8 cellular contexts compared by ENCODE assay signal in genomic region chr9:26946753-26947727, GRCh38. TPM values are rescaled to one million over a fixed set of nuclear protein-coding genes. Genes with fewer than 3 reads are reported as not detected.
DNase-seq lines count a peak whose midpoint lies in the region; ATAC-seq and TF ChIP-seq lines count a peak whose summit lies in the region.

PLAA (minus strand) TSS chr9:26947242; CDS start chr9:26947045, 197 bp downstream.

- ATAC-seq in HG02763 (IDR thresholded peaks at IDR 0.05; ENCODE audit: unreplicated experiment) (peak; percentile 100), T-helper 17 cell (peak; percentile 96)

- intact Hi-C loops in uterus (cut with DNase I; ENCODE audit: low total_unique reads): no loop called here

- peaks cover 30% of the 10 kb centered on the region for H3K4me1 Mint-ChIP-seq in T-helper 17 cell

- H3K36me3 ChIP-seq in right atrium auricular region (no peaks in the 10 kb centered on the region), uterus (no peaks in the 10 kb centered on the region)

- H3K27me3 ChIP-seq in right atrium auricular region (no peaks in the 10 kb centered on the region), uterus (no peaks in the 10 kb centered on the region)

- 0 out of 2 replicates have a peak, but pooled peaks have one; percentile 15 for TF ChIP-seq CTCF in GM12875 (IDR thresholded peaks at IDR 0.05; ENCODE audit: borderline replicate concordance, insufficient read depth, low read depth, low read length)
- TF ChIP-seq CTCF in right atrium auricular region (IDR thresholded peaks at IDR 0.05): peak in 1 of 2 donors; percentile 29
- TF ChIP-seq CTCF in uterus (IDR thresholded peaks at IDR 0.05): peak in 3 of 4 experiments; percentile 6 to 44 (median 10)

- no peaks in the 10 kb centered on the region for H3K9me3 ChIP-seq in T-helper 17 cell (ENCODE audit: control insufficient read depth, low read length, poor library complexity, severe bottlenecking)
- no peaks in the 10 kb centered on the region for H3K9me3 ChIP-seq in right atrium auricular region
- no peaks in the 10 kb centered on the region for H3K9me3 ChIP-seq in uterus

- peak; percentile 33 to 36 for TF ChIP-seq POLR2A in uterus (IDR thresholded peaks at IDR 0.05)

- peak within 1 kb of the TSS; percentile 95 for H3K4me3 Mint-ChIP-seq in T-helper 17 cell

- H3K27ac Mint-ChIP-seq in T-helper 17 cell: peak within 1 kb of the TSS; percentile 95

- DNase-seq in NCI-H1417 treated with DMSO at 0.1 percent for 48 hours (lab: John Stamatoyannopoulos, UW): peak; percentile 64
- DNase-seq in T-helper 17 cell: peak; percentile 71 to 76 (median 75)
- DNase-seq in right atrium auricular region (ENCODE audit: low spot score): peak; percentile 93
- DNase-seq in pulmonary artery endothelial cell (ENCODE audit: low read depth, low spot score): peak; percentile 66
- peak; percentile 86 to 89 for DNase-seq in uterus

- H3K4me3 ChIP-seq in GM12875 (ENCODE audit: low read depth, low read length): peak within 1 kb of the TSS; percentile 84
- H3K4me3 ChIP-seq in right atrium auricular region: peak within 1 kb of the TSS; percentile 74 to 98
- peak within 1 kb of the TSS; percentile 79 to 97 for H3K4me3 ChIP-seq in uterus

- H3K27me3 Mint-ChIP-seq in T-helper 17 cell: peaks cover 11% of the 10 kb centered on the region

- H3K27ac ChIP-seq in angular gyrus (ENCODE audit: low read depth, low read length): peak within 1 kb of the TSS; percentile 99
- peak within 1 kb of the TSS; percentile 94 to 99 for H3K27ac ChIP-seq in right atrium auricular region
- H3K27ac ChIP-seq in uterus: peak within 1 kb of the TSS; percentile 97 to 98

- peaks cover 0 to 27% of the 10 kb centered on the region in 2 donors for H3K4me1 ChIP-seq in right atrium auricular region
- peaks cover 0 to 4% of the 10 kb centered on the region in 2 donors for H3K4me1 ChIP-seq in uterus

- H3K36me3 Mint-ChIP-seq in T-helper 17 cell (ENCODE audit: low read depth): no peaks in the 10 kb centered on the region

RNA-seq across cellular contexts. Expression of gene PLAA, which starts in this region (rescaled TPM):
- 10 to 100 TPM; 28.6 to 32.9 TPM for total RNA-seq in T-helper 17 cell
- total RNA-seq in right atrium auricular region: 10 to 100 TPM; 19.7 to 24.4 TPM
- total RNA-seq in pulmonary artery endothelial cell: 49.6 and 53.3 TPM in 2 replicates
- total RNA-seq in uterus: 10 to 100 TPM; 11.3 to 34.8 (median 23.4) TPM

Comparison
In these comparisons a context has a peak if more than half of its experiments do, and no peak if none do; other contexts are left out.
1. Peak in every context shown above with its lines: DNase-seq, ATAC-seq, H3K4me3 ChIP-seq and H3K27ac ChIP-seq.